In the genomic region with DNA sequence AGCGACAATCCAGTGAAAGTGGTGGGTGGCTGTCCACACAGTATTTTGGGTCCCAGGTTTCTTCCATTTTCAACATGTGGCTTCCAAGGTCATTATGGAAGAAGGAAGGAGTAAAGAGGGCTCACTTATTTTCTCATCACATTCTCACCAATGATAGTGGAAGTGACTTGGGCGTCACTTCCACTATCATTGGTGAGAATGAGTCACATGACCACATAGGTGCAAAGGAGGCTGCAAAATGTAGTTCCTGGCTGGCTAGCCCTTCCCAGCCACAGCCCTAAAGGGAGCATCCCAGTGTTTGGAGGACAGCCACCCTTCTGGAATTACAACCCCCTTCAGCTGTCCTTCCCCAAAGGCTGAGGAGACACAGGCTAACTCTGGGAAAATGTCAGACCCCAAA, we compare ENCODE assay signal across 22 cellular contexts.
DNase-seq lines count a peak whose midpoint lies in the region; ATAC-seq, FAIRE-seq and TF ChIP-seq lines count a peak whose summit lies in the region.
"Had no signal": no experiment of that assay in that cellular context is flagged by ENCODE, and none has a peak within 500 bp of the region (broad histone marks: within the 10 kb centered on the region; RNA-seq: fewer than 3 reads in every experiment).

No MANE protein-coding gene starts in this region.

- peaks cover 72% of the 10 kb centered on the region for H3K4me1 Mint-ChIP-seq in neural progenitor cell
- no peaks in the 10 kb centered on the region for H3K4me1 Mint-ChIP-seq in stimulated activated effector memory CD8-positive, alpha-beta T cell treated with anti-CD3 and anti-CD28 coated beads, Interleukin-12 subunit alpha, Interleukin-12 subunit beta, amount 100 ng/mL, for 72 hours

- H3K4me1 ChIP-seq in Karpas-422 (ENCODE audit: low read length): no peaks in the 10 kb centered on the region
- H3K4me1 ChIP-seq in K562 (replicated peaks in 1 of 2; ENCODE audit: control insufficient read depth in 2 of 2, insufficient read depth in 2 of 2, low read length in 2 of 2): no peaks in the 10 kb centered on the region
- peaks cover 33% of the 10 kb centered on the region for H3K4me1 ChIP-seq in neural progenitor cell
- H3K4me1 ChIP-seq: A549, BE2C had no signal

- H3K9me1 ChIP-seq in K562 (ENCODE audit: control insufficient read depth, insufficient read depth, low read length): no peaks in the 10 kb centered on the region

- CTCF ChIA-PET in K562 (lab: Yijun Ruan, JAX; ENCODE audit: low intra/inter-chr PET ratio): no interaction called here

- no peak for TF ChIP-seq POLR2A in K562 (conservative IDR thresholded peaks at IDR 0.05)

- no TSS peak for BruUV-seq in K562 (replicated peaks; lab: Mats Ljungman, UMichigan)

- H2AFZ ChIP-seq in Karpas-422 (ENCODE audit: low read length) (0 out of 2 replicates have a peak overlapping the region, but pooled peaks have one; percentile 28), K562 (ENCODE audit: low read depth, low read length) (no peak overlapping the region), neural progenitor cell (replicated peaks) (no peak overlapping the region)

- H4K20me1 ChIP-seq in Karpas-422 (ENCODE audit: insufficient read depth, low read depth, low read length) (no peaks in the 10 kb centered on the region), K562 (replicated peaks; ENCODE audit: control insufficient read depth, insufficient read depth, low read length) (no peaks in the 10 kb centered on the region), neural progenitor cell (ENCODE audit: low read depth) (peaks cover 80% of the 10 kb centered on the region)
- H4K20me1 ChIP-seq: BLaER1 treated with 17β-estradiol and CSF1 and Interleukin-3, amounts not matched to agents 10 nM and 100 nM had no signal

- WGBS in K562 (ENCODE audit: insufficient coverage, low coverage, missing lambda C conversion rate): 0% methylated on average over 2 of the region's 2 CpGs

- H3K9me3 ChIP-seq in Karpas-422 (ENCODE audit: low read length) (no peaks in the 10 kb centered on the region), K562 (replicated peaks; ENCODE audit: control insufficient read depth, insufficient read depth, low read depth, low read length) (no peaks in the 10 kb centered on the region), neural progenitor cell (ENCODE audit: low read depth) (no peaks in the 10 kb centered on the region)
- H3K9me3 ChIP-seq: A549, BE2C had no signal

- ATAC-seq in K562: peak; percentile 55; the same call in 2 of the 3 replicates
- ATAC-seq in stimulated activated effector memory CD8-positive, alpha-beta T cell treated with anti-CD3 and anti-CD28 coated beads, Interleukin-12 subunit alpha, Interleukin-12 subunit beta, amount 100 ng/mL, for 72 hours: peak; percentile 49

- H3K36me3 Mint-ChIP-seq in neural progenitor cell: peaks cover 29% of the 10 kb centered on the region
- no peaks in the 10 kb centered on the region for H3K36me3 Mint-ChIP-seq in stimulated activated effector memory CD8-positive, alpha-beta T cell treated with anti-CD3 and anti-CD28 coated beads, Interleukin-12 subunit alpha, Interleukin-12 subunit beta, amount 100 ng/mL, for 72 hours
- H3K36me3 Mint-ChIP-seq: CD14-positive monocyte; CD8-positive, alpha-beta memory T cell had no signal

- no peak for TF ChIP-seq RAD21 in K562 (CRISPR knock-in tag; conservative IDR thresholded peaks at IDR 0.05 in 1 of 2, IDR thresholded peaks at IDR 0.05 in 1 of 2)

- peaks cover 5% of the 10 kb centered on the region for H3K9me3 Mint-ChIP-seq in neural progenitor cell
- no peaks in the 10 kb centered on the region for H3K9me3 Mint-ChIP-seq in stimulated activated effector memory CD8-positive, alpha-beta T cell treated with anti-CD3 and anti-CD28 coated beads, Interleukin-12 subunit alpha, Interleukin-12 subunit beta, amount 100 ng/mL, for 72 hours
- H3K9me3 Mint-ChIP-seq: CD4-positive, alpha-beta T cell; CD8-positive, alpha-beta memory T cell had no signal

- H3F3A ChIP-seq in neural progenitor cell (ENCODE audit: low read depth): peaks cover 34% of the 10 kb centered on the region

- no peaks in the 10 kb centered on the region for H3K9me2 ChIP-seq in Karpas-422 (replicated peaks; ENCODE audit: insufficient read depth, low read length)

- in situ Hi-C loops in K562 (cut with MboI): no loop called here

- DNase-seq in Karpas-422 (peak; percentile 54), K562 (ENCODE audit: extremely low read depth in 1 of 4, low spot score in 3 of 4) (peak in 2 of 4 experiments; percentile 17 to 18), neural progenitor cell (ENCODE audit: low spot score) (no peak), OCI-M2 (lab: John Stamatoyannopoulos, UW; ENCODE audit: unreplicated experiment) (no peak), DMS153 treated with DMSO at 0.1 percent for 48 hours (lab: John Stamatoyannopoulos, UW; ENCODE audit: unreplicated experiment) (no peak), NCI-H2107 (lab: John Stamatoyannopoulos, UW) (no peak)
- no peak for DNase-seq in stimulated activated effector memory CD8-positive, alpha-beta T cell treated with anti-CD3 and anti-CD28 coated beads, Interleukin-12 subunit alpha, Interleukin-12 subunit beta, amount 100 ng/mL, for 72 hours (ENCODE audit: low spot score in 2 of 2)
- DNase-seq: 8988T; ACHN; AML-193; CD4-positive, alpha-beta T cell; CD8-positive, alpha-beta memory T cell; DMS 273 treated with DMSO at 0.1 percent for 48 hours; DMS79 treated with DMSO at 0.1 percent for 48 hours; GF-D8; GOT3; HCEC 1CT had no signal

- no peak for TF ChIP-seq EP300 in K562 (IDR thresholded peaks at IDR 0.05; ENCODE audit: low read length)

- H3K4me3 ChIP-seq in Karpas-422 (ENCODE audit: low read length) (no peak overlapping the region), K562 (no peak overlapping the region), neural progenitor cell (no peak overlapping the region)
- H3K4me3 ChIP-seq: A549; BLaER1 treated with 17β-estradiol and CSF1 and Interleukin-3, amounts not matched to agents 10 nM and 100 nM had no signal

- no peak overlapping the region for H3K27ac ChIP-seq in Karpas-422 (ENCODE audit: low read length)
- no peak overlapping the region for H3K27ac ChIP-seq in K562 (ENCODE audit: extremely low read depth, low read depth, low read length)
- no peak overlapping the region for H3K27ac ChIP-seq in neural progenitor cell
- H3K27ac ChIP-seq: A549; BLaER1 treated with 17β-estradiol and CSF1 and Interleukin-3, amounts not matched to agents 10 nM and 100 nM had no signal

- H3K79me2 ChIP-seq in Karpas-422 (ENCODE audit: low read length) (no peaks in the 10 kb centered on the region), K562 (ENCODE audit: control insufficient read depth, insufficient read depth, low read length) (no peaks in the 10 kb centered on the region), neural progenitor cell (ENCODE audit: low read depth) (peaks cover 7% of the 10 kb centered on the region)

- intact Hi-C loops in K562 (cut with micrococcal nuclease): no loop called here

- H3K27ac Mint-ChIP-seq in neural progenitor cell: peak overlapping the region; percentile 100
- H3K27ac Mint-ChIP-seq in stimulated activated effector memory CD8-positive, alpha-beta T cell treated with anti-CD3 and anti-CD28 coated beads, Interleukin-12 subunit alpha, Interleukin-12 subunit beta, amount 100 ng/mL, for 72 hours: no peak overlapping the region
- H3K27ac Mint-ChIP-seq: CD4-positive, alpha-beta T cell had no signal

- no peak for TF ChIP-seq CTCF in K562 (IDR thresholded peaks at IDR 0.05 in 2 of 3, conservative IDR thresholded peaks at IDR 0.05 in 1 of 3; ENCODE audit: insufficient read depth in 2 of 3, low read depth in 1 of 3, low read length in 3 of 3)
- TF ChIP-seq CTCF in neural progenitor cell (IDR thresholded peaks at IDR 0.05): no peak

- H3K27me3 Mint-ChIP-seq in neural progenitor cell (ENCODE audit: insufficient read depth, low read depth): peaks cover 4% of the 10 kb centered on the region
- H3K27me3 Mint-ChIP-seq: CD4-positive, alpha-beta T cell; CD8-positive, alpha-beta memory T cell had no signal

- no peaks in the 10 kb centered on the region for H3K27me3 ChIP-seq in Karpas-422 (ENCODE audit: low read length)
- peaks cover 7 to 27% of the 10 kb centered on the region in 2 experiments; a peak in 4 of 5 replicates for H3K27me3 ChIP-seq in K562 (ENCODE audit: control insufficient read depth in 2 of 2, insufficient read depth in 2 of 2, low read length in 2 of 2)
- H3K27me3 ChIP-seq in neural progenitor cell: peaks cover 15% of the 10 kb centered on the region
- H3K27me3 ChIP-seq: BE2C; BLaER1 treated with 17β-estradiol and CSF1 and Interleukin-3, amounts not matched to agents 10 nM and 100 nM had no signal

- H3K4me2 ChIP-seq in Karpas-422 (ENCODE audit: low read depth, low read length, poor library complexity, severe bottlenecking) (no peak overlapping the region), K562 (ENCODE audit: insufficient read depth, low read length) (no peak overlapping the region), neural progenitor cell (no peak overlapping the region)
- H3K4me2 ChIP-seq: A549; BLaER1 treated with 17β-estradiol and CSF1 and Interleukin-3, amounts not matched to agents 10 nM and 100 nM had no signal

- FAIRE-seq in K562 (lab: Jason Lieb, UNC): no peak
- FAIRE-seq: A549, D721Med had no signal

- H3K36me3 ChIP-seq in Karpas-422 (ENCODE audit: insufficient read depth, low read length) (no peaks in the 10 kb centered on the region), K562 (ENCODE audit: control insufficient read depth, insufficient read depth, low read length) (no peaks in the 10 kb centered on the region), neural progenitor cell (no peaks in the 10 kb centered on the region)
- H3K36me3 ChIP-seq: BE2C; BLaER1 treated with 17β-estradiol and CSF1 and Interleukin-3, amounts not matched to agents 10 nM and 100 nM had no signal

- H3K9ac ChIP-seq in Karpas-422 (ENCODE audit: low read length) (no peak overlapping the region), K562 (ENCODE audit: insufficient read depth in 1 of 2, low read depth in 2 of 2, low read length in 2 of 2) (no peak overlapping the region), neural progenitor cell (no peak overlapping the region)
- H3K9ac ChIP-seq: BLaER1 treated with 17β-estradiol and CSF1 and Interleukin-3, amounts not matched to agents 10 nM and 100 nM had no signal

- H3K4me3 Mint-ChIP-seq in neural progenitor cell: no peak overlapping the region
- no peak overlapping the region for H3K4me3 Mint-ChIP-seq in stimulated activated effector memory CD8-positive, alpha-beta T cell treated with anti-CD3 and anti-CD28 coated beads, Interleukin-12 subunit alpha, Interleukin-12 subunit beta, amount 100 ng/mL, for 72 hours
- H3K4me3 Mint-ChIP-seq: CD14-positive monocyte; CD4-positive, alpha-beta T cell; CD8-positive, alpha-beta memory T cell had no signal

- POLR2A ChIA-PET in K562 (lab: Yijun Ruan, JAX): interaction anchor here (0.6 kb wide), 1 partner anchor 30 kb away, joined by 3 read pairs; no protein-coding TSS in a partner anchor

TF ChIP-seq in K562, 482 proteins besides CTCF, POLR2A, EP300 and RAD21 (continues in another document):
- peak; percentile 6 for TF ChIP-seq NFYB (IDR thresholded peaks at IDR 0.05; ENCODE audit: extremely low read depth, insufficient read length)
